16 cellular contexts compared by ENCODE assay signal in genomic region chr3:27718459-27718858, GRCh38. TPM values are rescaled to one million over a fixed set of nuclear protein-coding genes. Genes with fewer than 3 reads are reported as not detected.
"Had no signal": no experiment of that assay in that cellular context is flagged by ENCODE, and none has a peak within 500 bp of the region (broad histone marks: within the 10 kb centered on the region; RNA-seq: fewer than 3 reads in every experiment).

No MANE protein-coding gene starts in this region.

- H3K9me3 Mint-ChIP-seq: activated CD4-positive, alpha-beta T cell treated with anti-CD3 and anti-CD28 coated beads, Interleukin-2, amount 10 ng/mL, durations not matched to agents 7 days and 5 days; T-helper 2 cell treated with Interferon-gamma antibody and Interleukin-4, amounts not matched to agents 5 μg/mL and 100 μg/mL, for 36 hours had no signal

- ATAC-seq: esophagus mucosa, left lung had no signal

- H3K36me3 Mint-ChIP-seq: naive B cell had no signal

- FAIRE-seq: keratinocyte had no signal

- H3K27ac ChIP-seq: cardiac muscle cell, dorsolateral prefrontal cortex, left lung, parathyroid adenoma, transverse colon had no signal

- H3K36me3 ChIP-seq: cardiac muscle cell, left lung, transverse colon had no signal

- H3K4me3 Mint-ChIP-seq: activated CD4-positive, alpha-beta T cell treated with anti-CD3 and anti-CD28 coated beads, Interleukin-2, amount 10 ng/mL, durations not matched to agents 7 days and 5 days; T-helper 2 cell treated with Interferon-gamma antibody and Interleukin-4, amounts not matched to agents 5 μg/mL and 100 μg/mL, for 36 hours had no signal

- DNase-seq: activated CD4-positive, alpha-beta T cell treated with anti-CD3 and anti-CD28 coated beads, Interleukin-2, amount 10 ng/mL, durations not matched to agents 7 days and 5 days; activated CD4-positive, CD25-positive, alpha-beta regulatory T cell; activated naive CD4-positive, alpha-beta T cell treated with Interleukin-2 at 50 U/mL for 16 hours; dorsolateral prefrontal cortex; left lung; mammary epithelial cell; naive B cell; stimulated activated CD4-positive, alpha-beta T cell treated with anti-CD3 and anti-CD28 coated beads, Interleukin-12 subunit alpha, Interleukin-12 subunit beta, amount 100 ng/mL, for 4 hours; stimulated activated CD4-positive, alpha-beta T cell treated with anti-CD3 and anti-CD28 coated beads, Interleukin-2, amount 100 ng/mL, for 24 hours; SW 1271; transverse colon had no signal

- H3K9ac ChIP-seq: parathyroid adenoma had no signal

- H3K27ac Mint-ChIP-seq: activated CD4-positive, alpha-beta T cell treated with anti-CD3 and anti-CD28 coated beads, Interleukin-2, amount 10 ng/mL, durations not matched to agents 7 days and 5 days; naive B cell; T-helper 2 cell treated with Interferon-gamma antibody and Interleukin-4, amounts not matched to agents 5 μg/mL and 100 μg/mL, for 36 hours had no signal

- H3K9me3 ChIP-seq: left lung, transverse colon had no signal

- H3K4me3 ChIP-seq: cardiac muscle cell, dorsolateral prefrontal cortex, left lung, transverse colon had no signal

RNA-seq across cellular contexts. Expression of gene EOMES, which starts 3.7 kb away (rescaled TPM):
- total RNA-seq: cardiac muscle cell had no signal
